Comparison of ENCODE assay signal across 11 cellular contexts in the genomic region with DNA sequence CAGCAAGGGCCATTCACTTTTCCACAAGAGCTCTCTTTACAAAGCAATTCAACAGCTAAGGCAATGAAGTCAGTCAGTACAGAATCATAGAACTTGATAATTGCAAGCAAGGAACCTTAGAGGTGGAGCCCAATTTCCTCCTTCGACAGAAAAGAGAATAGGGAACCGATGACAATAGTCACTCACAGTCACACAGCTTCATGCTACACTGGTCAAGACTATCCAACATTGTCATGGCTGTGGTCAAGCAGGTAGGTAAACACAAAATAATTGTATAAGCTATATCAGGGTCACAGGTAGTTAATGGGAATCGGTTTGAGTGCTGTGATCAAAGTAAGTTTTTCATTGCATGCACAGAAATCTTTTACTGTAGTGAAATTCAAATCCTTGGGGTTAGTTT.
DNase-seq lines count a peak whose midpoint lies in the region; ATAC-seq, FAIRE-seq and TF ChIP-seq lines count a peak whose summit lies in the region.
"Had no signal": no experiment of that assay in that cellular context is flagged by ENCODE, and none has a peak within 500 bp of the region (broad histone marks: within the 10 kb centered on the region; RNA-seq: fewer than 3 reads in every experiment).

No MANE protein-coding gene starts in this region.

- TF ChIP-seq CTCF in nephron progenitor cell (IDR thresholded peaks at IDR 0.05), result no peak

- H3K27ac Mint-ChIP-seq in nephron progenitor cell, result peak overlapping the region; percentile 56

- H3K36me3 Mint-ChIP-seq in nephron progenitor cell (ENCODE audit: low read depth), result peaks cover 53% of the 10 kb centered on the region

- ATAC-seq in HG02588 (IDR thresholded peaks at IDR 0.05; ENCODE audit: unreplicated experiment) (peak; percentile 71), HG03521 (IDR thresholded peaks at IDR 0.05; ENCODE audit: unreplicated experiment) (peak; percentile 84)
- ATAC-seq: psoas muscle had no signal

- no peak overlapping the region for H3K4me3 Mint-ChIP-seq in nephron progenitor cell

- no peaks in the 10 kb centered on the region for H3K27me3 Mint-ChIP-seq in nephron progenitor cell (ENCODE audit: low read depth, poor library complexity)

- no peaks in the 10 kb centered on the region for H3K4me1 Mint-ChIP-seq in nephron progenitor cell

- FAIRE-seq in frontal cortex (lab: Jason Lieb, UNC), result no peak
- FAIRE-seq: A204.1 had no signal

- DNase-seq in NCI-H1417 (lab: John Stamatoyannopoulos, UW) (peak in 2 of 3 experiments; percentile 26 to 77), NCI-H1417 treated with DMSO at 0.1 percent for 48 hours (lab: John Stamatoyannopoulos, UW) (no peak), nephron progenitor cell (no peak), dermis blood vessel endothelial cell (no peak), frontal cortex (ENCODE audit: low spot score in 2 of 2) (no peak)
- DNase-seq in activated CD4-positive, CD25-positive, alpha-beta regulatory T cell treated with anti-CD3 and anti-CD28 coated beads, Interleukin-2, amount 50 U/mL, for 72 hours, result no peak
- DNase-seq: Karpas-422, psoas muscle had no signal

- no peaks in the 10 kb centered on the region for H3K9me3 Mint-ChIP-seq in nephron progenitor cell

Comparison
In these comparisons a context has a peak if more than half of its experiments do, and no peak if none do; other contexts are left out.
1. DNase-seq: peak in NCI-H1417 (2 of 3); none in NCI-H1417 treated with DMSO at 0.1 percent for 48 hours (single experiment), nephron progenitor cell (single experiment), dermis blood vessel endothelial cell (single experiment), frontal cortex (0 of 2) and activated CD4-positive, CD25-positive, alpha-beta regulatory T cell treated with anti-CD3 and anti-CD28 coated beads, Interleukin-2, amount 50 U/mL, for 72 hours (single experiment).